14 cellular contexts compared by ENCODE assay signal in genomic region chr14:105738638-105739037, GRCh38.
"Had no signal": no experiment of that assay in that cellular context is flagged by ENCODE, and none has a peak within 500 bp of the region (broad histone marks: within the 10 kb centered on the region; RNA-seq: fewer than 3 reads in every experiment).

No MANE protein-coding gene starts in this region.

- H3K4me3 Mint-ChIP-seq: activated CD8-positive, alpha-beta T cell treated with anti-CD3 and anti-CD28 coated beads for 36 hours; activated naive CD8-positive, alpha-beta T cell; activated T-cell treated with anti-CD3 and anti-CD28 coated beads, Interleukin-2, amount 50 U/mL, for 72 hours; T-helper 1 cell treated with Interleukin-12 subunit alpha and Interleukin-12 subunit beta and Interleukin-4 antibody, amounts not matched to agents 30 μg/mL and 1 μg/mL, for 36 hours had no signal

- H3K27ac ChIP-seq: body of pancreas, colonic mucosa, esophagus squamous epithelium, tibial artery had no signal

- H3K9me3 ChIP-seq: body of pancreas, colonic mucosa, esophagus squamous epithelium, tibial artery had no signal

- H3K27me3 Mint-ChIP-seq: activated CD8-positive, alpha-beta T cell treated with anti-CD3 and anti-CD28 coated beads for 36 hours; activated naive CD8-positive, alpha-beta T cell had no signal

- H3K36me3 ChIP-seq: colonic mucosa, esophagus squamous epithelium, tibial artery had no signal

- H3K4me1 ChIP-seq: body of pancreas, colonic mucosa, esophagus squamous epithelium, tibial artery had no signal

- ATAC-seq: activated CD8-positive, alpha-beta T cell treated with anti-CD3 and anti-CD28 coated beads for 36 hours; activated T-cell treated with anti-CD3 and anti-CD28 coated beads, Interleukin-2, amount 50 U/mL, for 72 hours; body of pancreas had no signal

- H3K9me3 Mint-ChIP-seq: activated CD8-positive, alpha-beta T cell treated with anti-CD3 and anti-CD28 coated beads for 36 hours; activated T-cell treated with anti-CD3 and anti-CD28 coated beads, Interleukin-2, amount 50 U/mL, for 72 hours; T-helper 1 cell treated with Interleukin-12 subunit alpha and Interleukin-12 subunit beta and Interleukin-4 antibody, amounts not matched to agents 30 μg/mL and 1 μg/mL, for 36 hours had no signal

- DNase-seq: activated CD4-positive, alpha-beta T cell treated with anti-CD3 and anti-CD28 coated beads for 4 hours; activated CD8-positive, alpha-beta T cell treated with anti-CD3 and anti-CD28 coated beads for 36 hours; activated gamma-delta T cell; activated T-cell treated with anti-CD3 and anti-CD28 coated beads, Interleukin-2, amount 50 U/mL, for 72 hours; amniotic stem cell; body of pancreas; central memory CD4-positive, alpha-beta T cell; colonic mucosa; esophagus squamous epithelium; hypothalamus; kidney glomerular epithelial cell; tibial artery had no signal

- H3K27ac Mint-ChIP-seq: activated CD8-positive, alpha-beta T cell treated with anti-CD3 and anti-CD28 coated beads for 36 hours; activated naive CD8-positive, alpha-beta T cell; activated T-cell treated with anti-CD3 and anti-CD28 coated beads, Interleukin-2, amount 50 U/mL, for 72 hours; T-helper 1 cell treated with Interleukin-12 subunit alpha and Interleukin-12 subunit beta and Interleukin-4 antibody, amounts not matched to agents 30 μg/mL and 1 μg/mL, for 36 hours had no signal

- H3K36me3 Mint-ChIP-seq: activated naive CD8-positive, alpha-beta T cell had no signal

- H3K4me3 ChIP-seq: body of pancreas, colonic mucosa, esophagus squamous epithelium, tibial artery had no signal

- H3K27me3 ChIP-seq: body of pancreas, colonic mucosa, esophagus squamous epithelium, tibial artery had no signal
